In the genomic region with DNA sequence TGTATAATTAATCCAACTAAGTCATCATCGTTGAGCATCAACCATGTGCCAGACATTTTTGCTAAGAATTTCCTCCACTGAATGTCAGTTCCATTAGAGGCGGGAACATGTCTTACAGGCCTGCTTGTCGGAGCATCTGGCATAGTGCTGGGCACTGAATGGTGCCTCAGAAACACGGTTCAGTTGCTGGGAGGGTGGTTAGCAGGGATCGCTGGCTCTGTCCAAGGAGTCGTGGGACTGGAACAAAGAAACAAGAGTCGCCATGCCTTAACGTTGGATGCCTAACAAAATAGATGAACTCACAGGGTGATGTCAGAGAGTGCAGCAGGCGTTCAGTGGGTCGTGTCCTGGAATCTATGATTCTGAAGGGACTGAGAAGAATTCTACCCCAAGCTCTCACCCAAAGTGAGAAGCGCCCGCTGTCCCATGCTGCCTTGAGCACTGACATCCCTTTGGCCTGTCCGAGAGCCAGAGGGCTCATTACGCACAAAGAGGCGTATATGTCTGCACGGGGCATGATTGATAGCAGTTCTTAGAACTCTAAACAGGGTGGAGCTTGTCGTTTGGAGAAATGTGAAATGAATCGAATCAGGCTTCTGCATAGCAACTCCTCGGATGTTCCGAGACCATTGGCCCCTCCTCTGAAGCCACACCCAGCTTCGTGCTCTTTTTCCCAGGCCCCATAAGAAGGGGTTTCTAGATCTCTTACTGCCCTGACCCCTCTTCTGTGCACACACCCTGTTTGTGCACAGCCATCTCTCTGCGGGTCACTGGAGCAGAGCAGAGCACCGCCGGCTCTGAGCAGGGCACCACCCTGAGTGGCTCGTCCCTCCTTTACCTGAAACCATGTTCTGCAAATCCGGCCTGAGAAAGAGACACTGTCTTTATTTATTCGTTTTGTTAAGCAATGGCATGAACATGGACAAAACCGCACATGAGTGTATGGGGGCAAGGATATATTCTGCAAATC, we compare ENCODE assay signal across 19 cellular contexts.
DNase-seq lines count a peak whose midpoint lies in the region; ATAC-seq and TF ChIP-seq lines count a peak whose summit lies in the region.
"Had no signal": no experiment of that assay in that cellular context is flagged by ENCODE, and none has a peak within 500 bp of the region (broad histone marks: within the 10 kb centered on the region; RNA-seq: fewer than 3 reads in every experiment).

No MANE protein-coding gene starts in this region.

- H3K27me3 ChIP-seq in dorsolateral prefrontal cortex (peaks cover 0 to 4% (median 0%) of the 10 kb centered on the region in 45 donors), thyroid gland (no peaks in the 10 kb centered on the region)

- WGBS in thyroid gland, 2 donors, result 61 to 64% methylated on average over 28 of the region's 28 CpGs

- no peaks in the 10 kb centered on the region for H3K4me1 Mint-ChIP-seq in activated naive CD4-positive, alpha-beta T cell treated with anti-CD3 and anti-CD28 coated beads, Interleukin-2, amount 10 ng/mL, durations not matched to agents 7 days and 5 days
- H3K4me1 Mint-ChIP-seq in activated naive CD4-positive, alpha-beta T cell treated with anti-CD3 and anti-CD28 coated beads for 36 hours (ENCODE audit: low read depth), result no peaks in the 10 kb centered on the region
- peaks cover 4% of the 10 kb centered on the region for H3K4me1 Mint-ChIP-seq in activated T-helper 17 cell treated with anti-CD3 and anti-CD28 coated beads, Interleukin-2, amount 50 U/mL, for 72 hours
- H3K4me1 Mint-ChIP-seq: CD8-positive, alpha-beta memory T cell had no signal

- CTCF ChIA-PET in activated naive CD4-positive, alpha-beta T cell treated with anti-CD3 and anti-CD28 coated beads, Interleukin-2, amount 10 ng/mL, durations not matched to agents 7 days and 5 days (lab: Charles Lee), result no interaction called here
- CTCF ChIA-PET in activated naive CD4-positive, alpha-beta T cell treated with anti-CD3 and anti-CD28 coated beads for 36 hours (lab: Charles Lee), result no interaction called here

- H3K27me3 Mint-ChIP-seq in activated naive CD4-positive, alpha-beta T cell treated with anti-CD3 and anti-CD28 coated beads, Interleukin-2, amount 10 ng/mL, durations not matched to agents 7 days and 5 days, result no peaks in the 10 kb centered on the region
- peaks cover 4% of the 10 kb centered on the region for H3K27me3 Mint-ChIP-seq in activated naive CD4-positive, alpha-beta T cell treated with anti-CD3 and anti-CD28 coated beads for 36 hours (ENCODE audit: low read depth)
- peaks cover 8% of the 10 kb centered on the region for H3K27me3 Mint-ChIP-seq in activated T-helper 17 cell treated with anti-CD3 and anti-CD28 coated beads, Interleukin-2, amount 50 U/mL, for 72 hours

- H3K4me3 Mint-ChIP-seq in activated naive CD4-positive, alpha-beta T cell treated with anti-CD3 and anti-CD28 coated beads, Interleukin-2, amount 10 ng/mL, durations not matched to agents 7 days and 5 days, result no peak overlapping the region
- H3K4me3 Mint-ChIP-seq in activated naive CD4-positive, alpha-beta T cell treated with anti-CD3 and anti-CD28 coated beads for 36 hours, result no peak overlapping the region
- H3K4me3 Mint-ChIP-seq in activated T-helper 17 cell treated with anti-CD3 and anti-CD28 coated beads, Interleukin-2, amount 50 U/mL, for 72 hours, result no peak overlapping the region
- H3K4me3 Mint-ChIP-seq: CD8-positive, alpha-beta memory T cell had no signal

- intact Hi-C loops in activated naive CD4-positive, alpha-beta T cell treated with anti-CD3 and anti-CD28 coated beads for 36 hours (cut with micrococcal nuclease), result no loop called here
- intact Hi-C loops in dorsolateral prefrontal cortex (cut with DNase I), result no loop called here
- intact Hi-C loops in thyroid gland (cut with DNase I), result no loop called here

- no peak overlapping the region for H3K27ac Mint-ChIP-seq in activated naive CD4-positive, alpha-beta T cell treated with anti-CD3 and anti-CD28 coated beads, Interleukin-2, amount 10 ng/mL, durations not matched to agents 7 days and 5 days
- H3K27ac Mint-ChIP-seq in activated naive CD4-positive, alpha-beta T cell treated with anti-CD3 and anti-CD28 coated beads for 36 hours, result no peak overlapping the region
- H3K27ac Mint-ChIP-seq in activated T-helper 17 cell treated with anti-CD3 and anti-CD28 coated beads, Interleukin-2, amount 50 U/mL, for 72 hours, result no peak overlapping the region
- H3K27ac Mint-ChIP-seq: CD8-positive, alpha-beta memory T cell had no signal

- no peaks in the 10 kb centered on the region for H3K9me3 ChIP-seq in thyroid gland
- H3K9me3 ChIP-seq: BLaER1 treated with 17β-estradiol and CSF1 and Interleukin-3, amounts not matched to agents 10 nM and 100 nM had no signal

- H3K9me3 Mint-ChIP-seq in activated naive CD4-positive, alpha-beta T cell treated with anti-CD3 and anti-CD28 coated beads, Interleukin-2, amount 10 ng/mL, durations not matched to agents 7 days and 5 days, result peaks cover 7% of the 10 kb centered on the region
- peaks cover 5% of the 10 kb centered on the region for H3K9me3 Mint-ChIP-seq in activated naive CD4-positive, alpha-beta T cell treated with anti-CD3 and anti-CD28 coated beads for 36 hours
- peaks cover 3% of the 10 kb centered on the region for H3K9me3 Mint-ChIP-seq in activated T-helper 17 cell treated with anti-CD3 and anti-CD28 coated beads, Interleukin-2, amount 50 U/mL, for 72 hours

- H3K36me3 ChIP-seq in thyroid gland, result no peaks in the 10 kb centered on the region
- H3K36me3 ChIP-seq: BLaER1 treated with 17β-estradiol and CSF1 and Interleukin-3, amounts not matched to agents 10 nM and 100 nM had no signal

- TF ChIP-seq POLR2A in thyroid gland (IDR thresholded peaks at IDR 0.05), result no peak

- peak; percentile 13 for DNase-seq in activated naive CD4-positive, alpha-beta T cell treated with anti-CD3 and anti-CD28 coated beads, Interleukin-2, amount 10 ng/mL, durations not matched to agents 7 days and 5 days
- DNase-seq in activated naive CD4-positive, alpha-beta T cell treated with anti-CD3 and anti-CD28 coated beads for 36 hours, result no peak
- DNase-seq in dorsolateral prefrontal cortex (peak in 7 of 10 donors; percentile 1 to 26 (median 12)), mesenteric fat pad (ENCODE audit: low spot score) (peak; percentile 71), thyroid gland (peak; percentile 20 to 40)
- DNase-seq in NK-92 treated with Interleukin-12 subunit alpha and Interleukin-12 subunit beta, amount 100 ng/mL, for 24 hours (lab: John Stamatoyannopoulos, UW), result no peak
- DNase-seq: DMS 273 treated with DMSO at 0.1 percent for 48 hours, GF-D8, KG1, NCI-H1417 treated with DMSO at 0.1 percent for 48 hours, NCI-H1930, NCI-H2171, NCI-H446, PC-3 had no signal

- H3K4me3 ChIP-seq in dorsolateral prefrontal cortex, result no peak overlapping the region
- no peak overlapping the region for H3K4me3 ChIP-seq in thyroid gland (replicated peaks in 1 of 3)
- H3K4me3 ChIP-seq: BLaER1 treated with 17β-estradiol and CSF1 and Interleukin-3, amounts not matched to agents 10 nM and 100 nM had no signal

- TF ChIP-seq CTCF in dorsolateral prefrontal cortex (IDR thresholded peaks at IDR 0.05 in 54 of 56, conservative IDR thresholded peaks at IDR 0.05 in 2 of 56; ENCODE audit: low read depth in 1 of 56, partially characterized antibody in 56 of 56) (no peak), thyroid gland (IDR thresholded peaks at IDR 0.05) (no peak)

- H3K36me3 Mint-ChIP-seq in activated naive CD4-positive, alpha-beta T cell treated with anti-CD3 and anti-CD28 coated beads, Interleukin-2, amount 10 ng/mL, durations not matched to agents 7 days and 5 days, result no peaks in the 10 kb centered on the region
- no peaks in the 10 kb centered on the region for H3K36me3 Mint-ChIP-seq in activated naive CD4-positive, alpha-beta T cell treated with anti-CD3 and anti-CD28 coated beads for 36 hours (ENCODE audit: low read depth)
- no peaks in the 10 kb centered on the region for H3K36me3 Mint-ChIP-seq in activated T-helper 17 cell treated with anti-CD3 and anti-CD28 coated beads, Interleukin-2, amount 50 U/mL, for 72 hours (ENCODE audit: low read depth)
- H3K36me3 Mint-ChIP-seq: CD8-positive, alpha-beta memory T cell had no signal

- ATAC-seq in activated T-helper 17 cell treated with anti-CD3 and anti-CD28 coated beads, Interleukin-2, amount 50 U/mL, for 72 hours (replicated peaks), result no peak
- no peak for ATAC-seq in HG02840 (IDR thresholded peaks at IDR 0.05; ENCODE audit: low FRiP score, unreplicated experiment)
- ATAC-seq: PC-3, Right ventricle myocardium inferior had no signal

- H3K4me1 ChIP-seq in thyroid gland, result peaks cover 0 to 5% of the 10 kb centered on the region in 2 donors

- H3K27ac ChIP-seq in dorsolateral prefrontal cortex, result no peak overlapping the region
- no peak overlapping the region for H3K27ac ChIP-seq in thyroid gland
- H3K27ac ChIP-seq: BLaER1 treated with 17β-estradiol and CSF1 and Interleukin-3, amounts not matched to agents 10 nM and 100 nM had no signal

Comparison
In these comparisons a context has a peak if more than half of its experiments do, and no peak if none do; other contexts are left out.
1. DNase-seq: peak in activated naive CD4-positive, alpha-beta T cell treated with anti-CD3 and anti-CD28 coated beads, Interleukin-2, amount 10 ng/mL, durations not matched to agents 7 days and 5 days (single experiment), dorsolateral prefrontal cortex (7 of 10), mesenteric fat pad (single experiment) and thyroid gland (2 of 2); none in activated naive CD4-positive, alpha-beta T cell treated with anti-CD3 and anti-CD28 coated beads for 36 hours (single experiment) and NK-92 treated with Interleukin-12 subunit alpha and Interleukin-12 subunit beta, amount 100 ng/mL, for 24 hours (single experiment).